21 cellular contexts compared by ENCODE assay signal in the genomic region with DNA sequence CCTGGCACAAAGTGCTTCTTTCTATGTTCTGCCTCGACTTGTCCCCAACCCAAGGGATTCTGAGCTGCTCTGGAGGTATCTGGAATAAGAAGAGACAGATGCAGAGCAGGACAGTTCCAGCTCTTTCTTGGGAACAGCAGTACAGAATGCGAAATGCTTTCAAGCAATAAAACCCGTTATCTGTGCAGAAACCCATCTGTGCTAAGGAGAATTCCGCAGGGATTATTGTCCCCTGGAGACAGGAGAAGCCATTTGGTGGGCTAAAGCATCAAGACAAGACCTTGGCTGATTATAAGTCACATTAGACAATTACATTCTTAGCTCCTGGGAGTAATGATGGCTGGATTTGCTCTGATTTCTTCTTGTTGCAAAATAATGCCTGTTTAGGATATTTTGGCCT.
DNase-seq lines count a peak whose midpoint lies in the region; ATAC-seq, FAIRE-seq and TF ChIP-seq lines count a peak whose summit lies in the region.
"Had no signal": no experiment of that assay in that cellular context is flagged by ENCODE, and none has a peak within 500 bp of the region (broad histone marks: within the 10 kb centered on the region; RNA-seq: fewer than 3 reads in every experiment).

No MANE protein-coding gene starts in this region.

- WGBS in heart left ventricle, 4 donors = 76 to 86% (median 82%) methylated on average over 4 of the region's 4 CpGs
- 100% methylated on average over 2 of the region's 4 CpGs; no CpG with 5 or more reads in 1 of the 2 experiments for WGBS in IMR-90 (ENCODE audit: extremely low coverage in 2 of 2, insufficient read length in 1 of 2), 2 experiments

- POLR2A ChIA-PET in IMR-90 (lab: Charles Lee; ENCODE audit: unreplicated experiment) = no interaction called here

- H3K27me3 ChIP-seq in heart left ventricle (no peaks in the 10 kb centered on the region), IMR-90 (ENCODE audit: control insufficient read depth, insufficient read depth, low read length) (peaks cover 6% of the 10 kb centered on the region; the same call in 1 of the 2 replicates), bronchial epithelial cell (ENCODE audit: control insufficient read depth, insufficient read depth, low read length) (peaks cover 3% of the 10 kb centered on the region), gastrocnemius medialis (no peaks in the 10 kb centered on the region)

- H4K8ac ChIP-seq in IMR-90 (ENCODE audit: low read depth in 2 of 2, low read length in 2 of 2) = no peak overlapping the region; a peak in 1 of 4 replicates

- peak overlapping the region; percentile 67; the same call in 2 of the 3 replicates for H2BK15ac ChIP-seq in IMR-90 (ENCODE audit: low read depth, low read length)

- H4K20me1 ChIP-seq in IMR-90 (ENCODE audit: insufficient read depth, low read length) = no peaks in the 10 kb centered on the region

- CTCF ChIA-PET in IMR-90 (lab: Yijun Ruan, JAX) = interaction anchor here (1.4 kb wide), 1 partner anchor 53 kb away, joined by 3 read pairs; no protein-coding TSS in a partner anchor

- H3K36me3 ChIP-seq in heart left ventricle = no peaks in the 10 kb centered on the region
- H3K36me3 ChIP-seq in IMR-90 (ENCODE audit: control insufficient read depth, insufficient read depth, low read length) = no peaks in the 10 kb centered on the region
- H3K36me3 ChIP-seq in bronchial epithelial cell (ENCODE audit: control insufficient read depth, insufficient read depth, low read length) = no peaks in the 10 kb centered on the region
- no peaks in the 10 kb centered on the region for H3K36me3 ChIP-seq in gastrocnemius medialis

- no peaks in the 10 kb centered on the region for H3K79me1 ChIP-seq in IMR-90 (ENCODE audit: low read depth in 1 of 2, low read length in 2 of 2)

- no peak overlapping the region for H2AK5ac ChIP-seq in IMR-90 (ENCODE audit: low read depth, low read length)

- H3K27ac ChIP-seq in heart left ventricle (peak overlapping the region in 8 of 12 donors; percentile 12 to 81 (median 54)), IMR-90 (ENCODE audit: insufficient read depth, low read length) (no peak overlapping the region), gastrocnemius medialis (peak overlapping the region; percentile 78 to 86 (median 82))
- H3K27ac ChIP-seq: RWPE1 had no signal

- no peak for TF ChIP-seq CTCF in heart left ventricle (IDR thresholded peaks at IDR 0.05)
- no peak for TF ChIP-seq CTCF in IMR-90 (conservative IDR thresholded peaks at IDR 0.05; ENCODE audit: low read depth, low read length)
- no peak for TF ChIP-seq CTCF in bronchial epithelial cell (IDR thresholded peaks at IDR 0.05; ENCODE audit: insufficient read depth, low read length, severe bottlenecking)
- no peak for TF ChIP-seq CTCF in gastrocnemius medialis (IDR thresholded peaks at IDR 0.05 in 4 of 5, conservative IDR thresholded peaks at IDR 0.05 in 1 of 5)

- H3K23ac ChIP-seq in IMR-90 (ENCODE audit: low read depth, low read length) = no peak overlapping the region

- dilution Hi-C loops in IMR-90 (cut with HindIII; ENCODE audit: low sequenced_read_pairs, unreplicated experiment) = no loop called here

- H3K18ac ChIP-seq in IMR-90 (ENCODE audit: low read depth, low read length) = no peak overlapping the region

- H3K9me3 ChIP-seq in heart left ventricle (no peaks in the 10 kb centered on the region), IMR-90 (ENCODE audit: control insufficient read depth, insufficient read depth, low read length) (no peaks in the 10 kb centered on the region), gastrocnemius medialis (no peaks in the 10 kb centered on the region)
- H3K9me3 ChIP-seq: SK-N-SH had no signal

- intact Hi-C loops in heart left ventricle (cut with DNase I) = loop anchor here in 7 of 10 donors (5.0 to 10.0 kb wide), 6 partner anchors 48 to 208 kb away; a partner anchor contains a TSS
- intact Hi-C loops in Right ventricle myocardium inferior (cut with DNase I) = loop anchor here (5.0 kb wide), 1 partner anchor 127 kb away; no protein-coding TSS in a partner anchor
- intact Hi-C loops in IMR-90 (cut with micrococcal nuclease) = no loop called here
- intact Hi-C loops in gastrocnemius medialis (cut with DNase I; ENCODE audit: low total_unique reads) = loop anchor here (5.0 to 10.0 kb wide), 2 partner anchors 372 to 795 kb away; no protein-coding TSS in a partner anchor

- TF ChIP-seq RAD21 in IMR-90 (IDR thresholded peaks at IDR 0.05; ENCODE audit: low read length) = no peak

- H3K9ac ChIP-seq in IMR-90 (ENCODE audit: low read depth, low read length) = no peak overlapping the region
- H3K9ac ChIP-seq: SK-N-SH had no signal

- H3K4me3 ChIP-seq in heart left ventricle (no peak overlapping the region), IMR-90 (ENCODE audit: insufficient read depth, low read depth, low read length) (no peak overlapping the region), bronchial epithelial cell (ENCODE audit: low read depth, low read length) (no peak overlapping the region), gastrocnemius medialis (no peak overlapping the region)

- ATAC-seq in heart left ventricle (no peak), Right ventricle myocardium inferior (no peak), IMR-90 (ENCODE audit: low read depth) (no peak), gastrocnemius medialis (no peak), GM21717 (IDR thresholded peaks at IDR 0.05; ENCODE audit: unreplicated experiment) (no peak), GM19467 (IDR thresholded peaks at IDR 0.05; ENCODE audit: unreplicated experiment) (no peak)

- no peak overlapping the region for H3K14ac ChIP-seq in IMR-90 (replicated peaks; ENCODE audit: low read depth, low read length)

- 0 out of 2 replicates have a peak overlapping the region, but pooled peaks have one; percentile 7 for H2BK120ac ChIP-seq in IMR-90 (ENCODE audit: low read depth, low read length)

- H3K56ac ChIP-seq in IMR-90 (ENCODE audit: extremely low read depth, insufficient read depth, low read length) = no peak overlapping the region

- peak overlapping the region; percentile 28; the same call in 1 of the 2 replicates for H2BK20ac ChIP-seq in IMR-90 (ENCODE audit: low read depth, low read length)

- DNase-seq in heart left ventricle (no peak), Right ventricle myocardium inferior (ENCODE audit: missing footprints) (no peak), IMR-90 (no peak), bronchial epithelial cell (ENCODE audit: low read depth) (peak; percentile 13), gastrocnemius medialis (no peak), HK-2 (ENCODE audit: unreplicated experiment) (no peak)
- DNase-seq: DMS153; GDM1; Karpas-422; MV-4-11; NCI-H1694; NCI-H2081; NCI-H446; NK-92 treated with Interleukin-12 subunit alpha and Interleukin-12 subunit beta, amount 100 ng/mL, for 24 hours; SIG-M5; SK-N-SH had no signal

- TF ChIP-seq POLR2A in heart left ventricle (IDR thresholded peaks at IDR 0.05) (no peak), IMR-90 (IDR thresholded peaks at IDR 0.05; ENCODE audit: low read depth, low read length) (no peak), gastrocnemius medialis (IDR thresholded peaks at IDR 0.05) (no peak)

- no peak overlapping the region for H2BK5ac ChIP-seq in IMR-90 (ENCODE audit: low read depth, low read length, poor library complexity, severe bottlenecking)

- in situ Hi-C loops in IMR-90 (cut with MboI; ENCODE audit: low sequenced_read_pairs) = no loop called here
- in situ Hi-C loops in gastrocnemius medialis (cut with MboI; ENCODE audit: low sequenced_read_pairs in 4 of 4) = loop anchor here (10.0 to 25.0 kb wide), 3 partner anchors 125 to 213 kb away; a partner anchor contains a TSS

- peaks cover 10% of the 10 kb centered on the region for H3K9me1 ChIP-seq in IMR-90 (ENCODE audit: insufficient read depth, low read length)

- no peak overlapping the region for H2AK9ac ChIP-seq in IMR-90 (replicated peaks; ENCODE audit: low read depth, low read length, poor library complexity)

- no peak overlapping the region for H4K5ac ChIP-seq in IMR-90 (ENCODE audit: low read depth, low read length)

- no peak overlapping the region for H3K4me2 ChIP-seq in IMR-90 (ENCODE audit: low read depth, low read length)
- H3K4me2 ChIP-seq: SK-N-SH had no signal

- FAIRE-seq in bronchial epithelial cell (lab: Jason Lieb, UNC) = no peak
- FAIRE-seq: A204.1, GM18507 had no signal

- H3K4me1 ChIP-seq in heart left ventricle = peaks cover 9 to 54% (median 39%) of the 10 kb centered on the region in 12 donors
- peaks cover 26% of the 10 kb centered on the region for H3K4me1 ChIP-seq in IMR-90 (ENCODE audit: control insufficient read depth, insufficient read depth, low read length)
- peaks cover 46 to 61% of the 10 kb centered on the region in 2 donors for H3K4me1 ChIP-seq in gastrocnemius medialis

- peak overlapping the region; percentile 46; the same call in 1 of the 2 replicates for H4K91ac ChIP-seq in IMR-90 (ENCODE audit: insufficient read depth, low read depth, low read length)

- H3K4ac ChIP-seq in IMR-90 (ENCODE audit: low read depth, low read length) = no peak overlapping the region

- H2AFZ ChIP-seq in IMR-90 (replicated peaks; ENCODE audit: low read length, poor library complexity) = no peak overlapping the region

- no TSS peak for BruUV-seq in IMR-90 (replicated peaks; lab: Mats Ljungman, UMichigan)

TF ChIP-seq in IMR-90, 13 proteins besides CTCF, POLR2A, EP300 and RAD21 (continues in another document):
- TF ChIP-seq CEBPB (IDR thresholded peaks at IDR 0.05; ENCODE audit: low read depth, low read length) (no peak), MAFK (IDR thresholded peaks at IDR 0.05; ENCODE audit: low read depth, low read length) (no peak), RFX5 (IDR thresholded peaks at IDR 0.05; ENCODE audit: low read depth, low read length) (no peak), RCOR1 (IDR thresholded peaks at IDR 0.05; ENCODE audit: insufficient replicate concordance, low read length) (no peak), MXI1 (IDR thresholded peaks at IDR 0.05; ENCODE audit: borderline replicate concordance, low read depth, low read length) (no peak), CHD1 (IDR thresholded peaks at IDR 0.05; ENCODE audit: low read depth, low read length) (no peak), FOS (IDR thresholded peaks at IDR 0.05; ENCODE audit: low read depth, low read length) (no peak), SMC3 (IDR thresholded peaks at IDR 0.05; ENCODE audit: low read depth, low read length) (no peak), BHLHE40 (IDR thresholded peaks at IDR 0.05; ENCODE audit: low read depth, low read length) (no peak)
- TF ChIP-seq, protein P1, sequence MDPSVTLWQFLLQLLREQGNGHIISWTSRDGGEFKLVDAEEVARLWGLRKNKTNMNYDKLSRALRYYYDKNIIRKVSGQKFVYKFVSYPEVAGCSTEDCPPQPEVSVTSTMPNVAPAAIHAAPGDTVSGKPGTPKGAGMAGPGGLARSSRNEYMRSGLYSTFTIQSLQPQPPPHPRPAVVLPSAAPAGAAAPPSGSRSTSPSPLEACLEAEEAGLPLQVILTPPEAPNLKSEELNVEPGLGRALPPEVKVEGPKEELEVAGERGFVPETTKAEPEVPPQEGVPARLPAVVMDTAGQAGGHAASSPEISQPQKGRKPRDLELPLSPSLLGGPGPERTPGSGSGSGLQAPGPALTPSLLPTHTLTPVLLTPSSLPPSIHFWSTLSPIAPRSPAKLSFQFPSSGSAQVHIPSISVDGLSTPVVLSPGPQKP (IDR thresholded peaks at IDR 0.05; ENCODE audit: borderline replicate concordance, low read depth, low read length) = no peak
